Comparison of ENCODE assay signal across 17 cellular contexts in the genomic region with DNA sequence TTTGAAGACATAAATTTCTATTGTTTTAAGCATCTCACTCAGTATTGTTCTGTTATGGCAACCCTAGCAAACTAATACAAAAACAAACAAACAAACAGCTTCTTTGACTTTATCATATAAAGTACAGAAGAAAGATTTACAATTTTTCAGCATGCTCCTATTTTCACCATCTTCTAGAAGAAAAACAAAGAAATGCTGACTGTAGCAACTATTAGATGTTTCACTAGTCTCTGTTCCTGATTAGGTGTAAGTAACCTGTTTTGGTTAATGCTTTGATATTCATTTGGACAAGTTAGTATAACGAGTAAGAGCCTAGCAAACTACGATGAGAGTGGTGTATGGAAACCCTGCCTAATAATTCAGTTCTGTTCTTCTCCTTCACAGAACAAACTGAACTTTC.
DNase-seq lines count a peak whose midpoint lies in the region; ATAC-seq and TF ChIP-seq lines count a peak whose summit lies in the region.
"Had no signal": no experiment of that assay in that cellular context is flagged by ENCODE, and none has a peak within 500 bp of the region (broad histone marks: within the 10 kb centered on the region; RNA-seq: fewer than 3 reads in every experiment).

No MANE protein-coding gene starts in this region.

- H4K20me1 ChIP-seq in KMS-11 (ENCODE audit: insufficient read depth) (no peaks in the 10 kb centered on the region), osteoblast (ENCODE audit: insufficient read depth, low read length) (no peaks in the 10 kb centered on the region)

- H3K9me3 ChIP-seq in thyroid gland (no peaks in the 10 kb centered on the region), prostate gland (no peaks in the 10 kb centered on the region), osteoblast (ENCODE audit: low read depth, low read length) (no peaks in the 10 kb centered on the region)
- H3K9me3 ChIP-seq: BE2C, Caco-2 had no signal

- H3K4me2 ChIP-seq in KMS-11 (peak overlapping the region; percentile 61), osteoblast (ENCODE audit: insufficient read depth, low read length) (no peak overlapping the region)

- peaks cover 36% of the 10 kb centered on the region for H3K4me1 Mint-ChIP-seq in Calu3 (ENCODE audit: low read depth, unreplicated experiment)
- no peaks in the 10 kb centered on the region for H3K4me1 Mint-ChIP-seq in stimulated activated naive CD8-positive, alpha-beta T cell treated with anti-CD3 and anti-CD28 coated beads, Interleukin-15, amount 100 ng/mL, for 72 hours

- H3K9me3 Mint-ChIP-seq in Calu3 (ENCODE audit: low read depth, unreplicated experiment), result no peaks in the 10 kb centered on the region
- peaks cover 0 to 9% of the 10 kb centered on the region in 2 donors for H3K9me3 Mint-ChIP-seq in stimulated activated naive CD8-positive, alpha-beta T cell treated with anti-CD3 and anti-CD28 coated beads, Interleukin-15, amount 100 ng/mL, for 72 hours
- H3K9me3 Mint-ChIP-seq: H9 had no signal

- 88 to 92% methylated on average over 2 of the region's 2 CpGs for WGBS in thyroid gland, 2 donors
- WGBS in prostate gland, result 86% methylated on average over 2 of the region's 2 CpGs

- peak overlapping the region; percentile 91 for H3K27ac ChIP-seq in 22Rv1
- H3K27ac ChIP-seq in KMS-11, result peak overlapping the region; percentile 4; the same call in 1 of the 2 replicates
- no peak overlapping the region for H3K27ac ChIP-seq in thyroid gland
- H3K27ac ChIP-seq in prostate gland, result no peak overlapping the region
- no peak overlapping the region for H3K27ac ChIP-seq in osteoblast (ENCODE audit: low read depth, low read length)

- H3K36me3 ChIP-seq in KMS-11 (ENCODE audit: insufficient read depth), result no peaks in the 10 kb centered on the region
- no peaks in the 10 kb centered on the region for H3K36me3 ChIP-seq in thyroid gland
- H3K36me3 ChIP-seq in prostate gland, result no peaks in the 10 kb centered on the region
- no peaks in the 10 kb centered on the region for H3K36me3 ChIP-seq in osteoblast (ENCODE audit: insufficient read depth, low read length)
- H3K36me3 ChIP-seq: BE2C had no signal

- TF ChIP-seq POLR2A in thyroid gland (IDR thresholded peaks at IDR 0.05) (no peak), prostate gland (IDR thresholded peaks at IDR 0.05) (no peak)

- H3K79me2 ChIP-seq in KMS-11 (ENCODE audit: insufficient read depth, low read depth) (no peaks in the 10 kb centered on the region), osteoblast (ENCODE audit: insufficient read depth, low read length) (no peaks in the 10 kb centered on the region)

- H3K4me3 ChIP-seq in KMS-11 (IDR thresholded peaks at IDR 0.05; ENCODE audit: insufficient read depth, low read depth, low read length) (no peak overlapping the region), thyroid gland (replicated peaks in 1 of 3) (no peak overlapping the region), prostate gland (no peak overlapping the region), osteoblast (ENCODE audit: insufficient read depth, low read length) (no peak overlapping the region)

- peaks cover 43% of the 10 kb centered on the region for H3K4me1 ChIP-seq in KMS-11 (ENCODE audit: low read depth, poor library complexity, severe bottlenecking)
- peaks cover 25 to 29% of the 10 kb centered on the region in 2 donors for H3K4me1 ChIP-seq in thyroid gland
- no peaks in the 10 kb centered on the region for H3K4me1 ChIP-seq in prostate gland (replicated peaks)
- H3K4me1 ChIP-seq in osteoblast (ENCODE audit: insufficient read depth, low read length), result peaks cover 18% of the 10 kb centered on the region
- H3K4me1 ChIP-seq: Caco-2 had no signal

- no peak for ATAC-seq in stimulated activated naive CD8-positive, alpha-beta T cell treated with anti-CD3 and anti-CD28 coated beads, Interleukin-15, amount 100 ng/mL, for 72 hours

- no peaks in the 10 kb centered on the region for H3K27me3 Mint-ChIP-seq in Calu3 (ENCODE audit: unreplicated experiment)
- H3K27me3 Mint-ChIP-seq in stimulated activated naive CD8-positive, alpha-beta T cell treated with anti-CD3 and anti-CD28 coated beads, Interleukin-15, amount 100 ng/mL, for 72 hours, result no peaks in the 10 kb centered on the region
- H3K27me3 Mint-ChIP-seq: CD4-positive, alpha-beta T cell had no signal

- TF ChIP-seq CTCF in 22Rv1 (IDR thresholded peaks at IDR 0.05) (no peak), Calu3 (IDR thresholded peaks at IDR 0.05; ENCODE audit: unreplicated experiment) (no peak), KMS-11 (conservative IDR thresholded peaks at IDR 0.05; ENCODE audit: low read depth, low read length) (no peak), thyroid gland (IDR thresholded peaks at IDR 0.05) (no peak), prostate gland (IDR thresholded peaks at IDR 0.05) (no peak), osteoblast (IDR thresholded peaks at IDR 0.05; ENCODE audit: extremely low read depth, low read depth, low read length) (no peak)

- peak overlapping the region; percentile 27 for H2AFZ ChIP-seq in KMS-11 (ENCODE audit: low read depth)
- H2AFZ ChIP-seq in osteoblast (ENCODE audit: low read length), result no peak overlapping the region

- peak overlapping the region; percentile 3 for H3K27ac Mint-ChIP-seq in Calu3 (ENCODE audit: unreplicated experiment)
- no peak overlapping the region for H3K27ac Mint-ChIP-seq in stimulated activated naive CD8-positive, alpha-beta T cell treated with anti-CD3 and anti-CD28 coated beads, Interleukin-15, amount 100 ng/mL, for 72 hours
- H3K27ac Mint-ChIP-seq: CD4-positive, alpha-beta T cell had no signal

- no TSS peak for BruUV-seq in Calu3 (replicated peaks; lab: Mats Ljungman, UMichigan)

- intact Hi-C loops in Calu3 (cut with micrococcal nuclease; ENCODE audit: unreplicated experiment) (loop anchor here (2.0 kb wide), 2 partner anchors 49 to 475 kb away; no protein-coding TSS in a partner anchor), thyroid gland (cut with DNase I) (no loop called here), prostate gland (cut with DNase I) (no loop called here)

- no peaks in the 10 kb centered on the region for H3K36me3 Mint-ChIP-seq in Calu3 (ENCODE audit: insufficient read depth, unreplicated experiment)

- no peaks in the 10 kb centered on the region for H3K27me3 ChIP-seq in KMS-11 (ENCODE audit: insufficient read depth, low read depth)
- H3K27me3 ChIP-seq in thyroid gland, result no peaks in the 10 kb centered on the region
- no peaks in the 10 kb centered on the region for H3K27me3 ChIP-seq in prostate gland (replicated peaks; ENCODE audit: insufficient read depth)
- H3K27me3 ChIP-seq in osteoblast (ENCODE audit: insufficient read depth, low read length), result no peaks in the 10 kb centered on the region
- H3K27me3 ChIP-seq: BE2C had no signal

- H3K9ac ChIP-seq in KMS-11, result no peak overlapping the region

- no peak overlapping the region for H3K4me3 Mint-ChIP-seq in Calu3 (ENCODE audit: low read depth, unreplicated experiment)
- no peak overlapping the region for H3K4me3 Mint-ChIP-seq in stimulated activated naive CD8-positive, alpha-beta T cell treated with anti-CD3 and anti-CD28 coated beads, Interleukin-15, amount 100 ng/mL, for 72 hours
- H3K4me3 Mint-ChIP-seq: CD4-positive, alpha-beta T cell; H9 had no signal

- CTCF ChIA-PET in Calu3 (lab: Charles Lee), result no interaction called here

- DNase-seq in Calu3 (no peak), RPMI8226 (peak; percentile 29), thyroid gland (no peak), prostate gland (ENCODE audit: low spot score) (no peak), osteoblast (ENCODE audit: insufficient read length, low spot score, missing footprints) (no peak)
- DNase-seq in stimulated activated naive CD8-positive, alpha-beta T cell treated with anti-CD3 and anti-CD28 coated beads, Interleukin-15, amount 100 ng/mL, for 72 hours, result no peak
- DNase-seq: ACHN; BE2C; C1 segment of cervical spinal cord; Caco-2; CD4-positive, alpha-beta T cell; DMS153; DMS79; GDM1; H9 had no signal

Comparison
In these comparisons a context has a peak if more than half of its experiments do, and no peak if none do; other contexts are left out.
1. H3K27ac ChIP-seq: peak in 22Rv1 (single experiment) and KMS-11 (single experiment); none in thyroid gland (0 of 3), prostate gland (0 of 2) and osteoblast (single experiment).